Comparison of ENCODE assay signal across 1 cellular context in genomic region chr17:42135664-42136653, GRCh38.
TF ChIP-seq lines count a peak whose summit lies in the region.

No MANE protein-coding gene starts in this region.

TF ChIP-seq in GM23338, 12 proteins besides CTCF, POLR2A, EP300 and RAD21 (continued from another document):
- TF ChIP-seq REST (IDR thresholded peaks at IDR 0.05; ENCODE audit: unreplicated experiment) (no peak), STAT1 (IDR thresholded peaks at IDR 0.05; ENCODE audit: unreplicated experiment) (no peak), CREB1 (CRISPR knock-in tag; IDR thresholded peaks at IDR 0.05; ENCODE audit: low read depth) (no peak), ZNF114 (CRISPR knock-in tag; IDR thresholded peaks at IDR 0.05) (no peak), ZNF331 (CRISPR knock-in tag; IDR thresholded peaks at IDR 0.05; ENCODE audit: low read depth) (no peak), EZH2phosphoT487 (IDR thresholded peaks at IDR 0.05; ENCODE audit: unreplicated experiment) (no peak)
